In genomic region chr16:28212532-28212873, GRCh38 we compare ENCODE assay signal across 8 cellular contexts. TPM values are rescaled to one million over a fixed set of nuclear protein-coding genes. Genes with fewer than 3 reads are reported as not detected.
A peak's percentile ranks its signal among the peaks of the same experiment; 100 is the strongest.
DNase-seq lines count a peak whose midpoint lies in the region; ATAC-seq and TF ChIP-seq lines count a peak whose summit lies in the region.

No MANE protein-coding gene starts in this region.

- no peak for ATAC-seq in Panc1

- H3K27me3 ChIP-seq in Panc1 (ENCODE audit: control insufficient read depth, insufficient read depth, low read length) (no peaks in the 10 kb centered on the region), esophagus (ENCODE audit: control insufficient read depth in 1 of 2, insufficient read depth in 2 of 2, low read length in 2 of 2) (no peaks in the 10 kb centered on the region)

- H3K4me1 ChIP-seq in Panc1 (ENCODE audit: control insufficient read depth, insufficient read depth, low read length) (peaks cover 10% of the 10 kb centered on the region; the same call in 1 of the 2 replicates), esophagus (ENCODE audit: control insufficient read depth in 2 of 2, insufficient read depth in 2 of 2, low read length in 1 of 2) (peaks cover 5 to 8% of the 10 kb centered on the region in 2 donors)

- peak overlapping the region; percentile 86 for H3K27ac ChIP-seq in Panc1 (ENCODE audit: low read length)
- peak overlapping the region in 1 of 2 donors; percentile 8 for H3K27ac ChIP-seq in esophagus (ENCODE audit: low read depth in 2 of 2, low read length in 1 of 2)

- H3K36me3 ChIP-seq in Panc1 (ENCODE audit: control insufficient read depth, insufficient read depth, low read length): peaks cover 4% of the 10 kb centered on the region
- H3K36me3 ChIP-seq in esophagus (ENCODE audit: control insufficient read depth in 2 of 2, insufficient read depth in 2 of 2, low read length in 1 of 2): peaks cover 0 to 3% of the 10 kb centered on the region in 2 donors

- POLR2A ChIA-PET in Panc1 (lab: Charles Lee): no interaction called here

- no peak for DNase-seq in GM12865 (ENCODE audit: low read depth)
- DNase-seq in Panc1 (ENCODE audit: low read depth, low spot score): no peak
- peak; percentile 30 for DNase-seq in renal cortical epithelial cell (ENCODE audit: low read depth)
- no peak for DNase-seq in activated gamma-delta T cell treated with Interleukin-2 at 50 U/mL for 16 hours
- DNase-seq in 8988T: no peak
- DNase-seq in SW480 (ENCODE audit: low spot score): no peak
- DNase-seq in DMS79 (lab: John Stamatoyannopoulos, UW): no peak

- no TSS peak for BruUV-seq in Panc1 (replicated peaks; lab: Mats Ljungman, UMichigan)

- intact Hi-C loops in Panc1 (cut with micrococcal nuclease; ENCODE audit: unreplicated experiment): no loop called here

- CTCF ChIA-PET in Panc1 (lab: Charles Lee): no interaction called here

- H3K9me3 ChIP-seq in Panc1 (ENCODE audit: control insufficient read depth, insufficient read depth, low read depth, low read length) (no peaks in the 10 kb centered on the region), esophagus (ENCODE audit: control insufficient read depth in 2 of 2, insufficient read depth in 1 of 2, low read depth in 1 of 2, low read length in 1 of 2) (no peaks in the 10 kb centered on the region)

- H3K4me3 ChIP-seq in GM12865 (ENCODE audit: low read depth, low read length) (peak overlapping the region; percentile 68), Panc1 (ENCODE audit: low read depth in 2 of 2, low read length in 2 of 2) (peak overlapping the region; percentile 74), esophagus (ENCODE audit: low read depth in 1 of 2, low read length in 2 of 2) (peak overlapping the region; percentile 78 to 82)

- no peak for TF ChIP-seq CTCF in GM12865 (IDR thresholded peaks at IDR 0.05; ENCODE audit: insufficient read depth, low read depth, low read length, missing control alignments)
- no peak for TF ChIP-seq CTCF in Panc1 (IDR thresholded peaks at IDR 0.05)

- WGBS in esophagus, 2 donors: 75 to 78% methylated on average over 4 of the region's 4 CpGs

- in situ Hi-C loops in Panc1 (cut with HindIII; ENCODE audit: low pct_unique_long_range_greater_than_20kb, low sequenced_read_pairs): no loop called here

RNA-seq across cellular contexts. Expression of gene XPO6, which starts 0.7 kb away (rescaled TPM):
- total RNA-seq in Panc1 (2021; ENCODE audit: unreplicated experiment) (135 TPM), renal cortical epithelial cell (68.8 and 140 TPM in 2 replicates)
- 141 TPM for polyA plus RNA-seq in Panc1 (2012; ENCODE audit: insufficient read length)
- 10 to 100 TPM; 50.6 to 52.1 TPM for polyA plus RNA-seq in esophagus
